Comparison of ENCODE assay signal across 8 cellular contexts in genomic region chr10:44384601-44385422, GRCh38. TPM values are rescaled to one million over a fixed set of nuclear protein-coding genes. Genes with fewer than 3 reads are reported as not detected.
DNase-seq lines count a peak whose midpoint lies in the region; ATAC-seq, FAIRE-seq and TF ChIP-seq lines count a peak whose summit lies in the region.

Gene CXCL12, minus strand, starts transcription at chr10:44385097. Its CDS starts 92 bp downstream, at chr10:44385005.

- FAIRE-seq in frontal cortex (lab: Jason Lieb, UNC) (no peak), pancreas (lab: Jason Lieb, UNC) (no peak)

- H3K36me3 Mint-ChIP-seq in CD8-positive, alpha-beta T cell, result no peaks in the 10 kb centered on the region

- H3K9me3 Mint-ChIP-seq in CD8-positive, alpha-beta T cell, result no peaks in the 10 kb centered on the region

- CTCF ChIA-PET in CD8-positive, alpha-beta T cell (lab: Charles Lee), result interaction anchor here (1.0 to 3.1 kb wide), 3 partner anchors 695 to 718 kb away, joined by 3 to 19 read pairs (median 3); no protein-coding TSS in a partner anchor

- no peak within 1 kb of the TSS for H3K27ac Mint-ChIP-seq in CD8-positive, alpha-beta T cell

- H3K27me3 Mint-ChIP-seq in CD8-positive, alpha-beta T cell (ENCODE audit: low read depth), result peaks cover 26% of the 10 kb centered on the region

- no peak for ATAC-seq in CD8-positive, alpha-beta T cell
- ATAC-seq in pancreas (peak; percentile 53 to 66 (median 58)), HG03460 (IDR thresholded peaks at IDR 0.05; ENCODE audit: unreplicated experiment) (no peak)

- POLR2A ChIA-PET in CD8-positive, alpha-beta T cell (lab: Charles Lee), result no interaction called here

- no peak within 1 kb of the TSS for H3K27ac ChIP-seq in CD8-positive, alpha-beta T cell (ENCODE audit: low read depth, low read length)
- peak within 1 kb of the TSS; percentile 68 to 82 (median 70) for H3K27ac ChIP-seq in pancreas

- no peak for TF ChIP-seq CTCF in CD8-positive, alpha-beta T cell (IDR thresholded peaks at IDR 0.05)
- TF ChIP-seq CTCF in pancreas (IDR thresholded peaks at IDR 0.05), result no peak

- DNase-seq in CD8-positive, alpha-beta T cell, result peak in 1 of 7 experiments; percentile 36
- DNase-seq in SK-N-DZ (ENCODE audit: low spot score) (peak; percentile 52), frontal cortex (ENCODE audit: low spot score in 2 of 2) (peak; percentile 49 to 62), pancreas (peak; percentile 62 to 85 (median 70)), DMS153 (lab: John Stamatoyannopoulos, UW) (no peak), NCI-H526 treated with DMSO at 0.1 percent for 48 hours (lab: John Stamatoyannopoulos, UW) (no peak), KG1 (lab: John Stamatoyannopoulos, UW) (no peak)

- 1% methylated on average over 77 to 98 of the region's 98 CpGs for WGBS in pancreas, 2 donors

- intact Hi-C loops in CD8-positive, alpha-beta T cell (cut with DNase I, micrococcal nuclease), result loop anchor here in 1 of 2 experiments (5.0 kb wide), 1 partner anchor 358 kb away; no protein-coding TSS in a partner anchor
- intact Hi-C loops in pancreas (cut with DNase I), result loop anchor here in 2 of 3 donors (5.0 kb wide), 1 partner anchor 713 kb away; no protein-coding TSS in a partner anchor

- H3K4me3 ChIP-seq in CD8-positive, alpha-beta T cell (ENCODE audit: low read depth, low read length), result no peak within 1 kb of the TSS
- peak within 1 kb of the TSS; percentile 69 to 86 (median 79) for H3K4me3 ChIP-seq in pancreas

- peaks cover 3% of the 10 kb centered on the region for H3K4me1 Mint-ChIP-seq in CD8-positive, alpha-beta T cell (ENCODE audit: low read depth)

- no peaks in the 10 kb centered on the region for H3K9me3 ChIP-seq in CD8-positive, alpha-beta T cell (ENCODE audit: low read length)
- H3K9me3 ChIP-seq in pancreas, result no peaks in the 10 kb centered on the region

- H3K27me3 ChIP-seq in CD8-positive, alpha-beta T cell (ENCODE audit: insufficient read depth, low read length), result peaks cover 3% of the 10 kb centered on the region
- H3K27me3 ChIP-seq in pancreas, result no peaks in the 10 kb centered on the region

- no peaks in the 10 kb centered on the region for H3K4me1 ChIP-seq in CD8-positive, alpha-beta T cell (ENCODE audit: insufficient read depth, low read length)
- peaks cover 0 to 12% (median 0%) of the 10 kb centered on the region in 3 donors for H3K4me1 ChIP-seq in pancreas

- H3K36me3 ChIP-seq in CD8-positive, alpha-beta T cell (ENCODE audit: insufficient read depth, low read length), result no peaks in the 10 kb centered on the region
- no peaks in the 10 kb centered on the region for H3K36me3 ChIP-seq in pancreas

- H3K4me3 Mint-ChIP-seq in CD8-positive, alpha-beta T cell, result peak within 1 kb of the TSS; percentile 50

RNA-seq across cellular contexts. Expression of gene CXCL12, which starts in this region (rescaled TPM):
- total RNA-seq in CD8-positive, alpha-beta T cell, result not detected
- polyA plus RNA-seq in SK-N-DZ (2014; cell fraction: cytosol; rRNA removed), result 19.1 and 22.3 TPM in 2 replicates
- polyA plus RNA-seq in SK-N-DZ (2014; cell fraction: nucleus; rRNA removed), result 14.6 and 26.1 TPM in 2 replicates
- total RNA-seq in frontal cortex (13.9 TPM), pancreas (100 to 1,000 TPM in 3 of 6 donors, 10 to 100 TPM in 3; 80.2 to 131 (median 106) TPM)
- polyA plus RNA-seq in pancreas, result 10 to 100 TPM; 35.9 to 51.1 TPM

Comparison
In these comparisons a context has a peak if more than half of its experiments do, and no peak if none do; other contexts are left out.
1. RNA of gene CXCL12 (total RNA-seq): 80.2 to 131 TPM in pancreas and 13.9 TPM in frontal cortex (single experiment); not detected in CD8-positive, alpha-beta T cell; every median in the first group is over 10 times any median in the second.
2. ATAC-seq: peak in pancreas (4 of 4); none in CD8-positive, alpha-beta T cell (single experiment) and HG03460 (single experiment).
3. DNase-seq: peak in SK-N-DZ (single experiment), frontal cortex (2 of 2) and pancreas (6 of 6); none in DMS153 (single experiment), NCI-H526 treated with DMSO at 0.1 percent for 48 hours (single experiment) and KG1 (single experiment).